Comparison of ENCODE assay signal across 31 cellular contexts in genomic region chr7:90938371-90938770, GRCh38.
"Had no signal": no experiment of that assay in that cellular context is flagged by ENCODE, and none has a peak within 500 bp of the region (broad histone marks: within the 10 kb centered on the region; RNA-seq: fewer than 3 reads in every experiment).

No MANE protein-coding gene starts in this region.

- H3K4me1 Mint-ChIP-seq: activated naive CD4-positive, alpha-beta T cell treated with anti-CD3 and anti-CD28 coated beads, Interleukin-2, amount 10 ng/mL, durations not matched to agents 7 days and 5 days; activated naive CD8-positive, alpha-beta T cell treated with anti-CD3 and anti-CD28 coated beads, Interleukin-2, amount 10 ng/mL, durations not matched to agents 7 days and 5 days; endodermal cell had no signal

- H3K4me3 ChIP-seq: esophagus muscularis mucosa, ovary, smooth muscle cell, suprapubic skin, tibial artery, upper lobe of right lung had no signal

- H3K4me1 ChIP-seq: esophagus muscularis mucosa, suprapubic skin, upper lobe of right lung had no signal

- H3K27ac Mint-ChIP-seq: activated naive CD4-positive, alpha-beta T cell treated with anti-CD3 and anti-CD28 coated beads, Interleukin-2, amount 10 ng/mL, durations not matched to agents 7 days and 5 days; activated naive CD8-positive, alpha-beta T cell treated with anti-CD3 and anti-CD28 coated beads, Interleukin-2, amount 10 ng/mL, durations not matched to agents 7 days and 5 days; activated T-helper 1 cell treated with anti-CD3 and anti-CD28 coated beads, Interleukin-12 subunit alpha, Interleukin-12 subunit beta, Interleukin-2, Interleukin-4 antibody, amounts not matched to agents 30 ng/mL and 10 ng/mL and 1 ng/mL, durations not matched to agents 14 hours and 24 hours and 36 hours; endodermal cell; memory B cell; naive thymus-derived CD4-positive, alpha-beta T cell; progenitor cell of endocrine pancreas; stimulated activated naive B cell treated with anti-CD40 and anti-IgM and Interleukin-4, amounts not matched to agents 10 μg/mL and 1 μg/mL and 100 μg/mL, for 72 hours; T-helper 1 cell treated with Interleukin-12 subunit alpha and Interleukin-12 subunit beta and Interleukin-4 antibody, amounts not matched to agents 30 μg/mL and 1 μg/mL, for 36 hours had no signal

- FAIRE-seq: kidney, TTC549 had no signal

- H3K9me3 ChIP-seq: ovary, suprapubic skin, tibial artery, upper lobe of right lung had no signal

- H3K27me3 ChIP-seq: esophagus muscularis mucosa, ovary, suprapubic skin, tibial artery, upper lobe of right lung had no signal

- H3K4me2 ChIP-seq: smooth muscle cell had no signal

- DNase-seq: activated CD4-positive, alpha-beta T cell treated with anti-CD3 and anti-CD28 coated beads for 4 hours; activated CD4-positive, alpha-beta T cell treated with anti-CD3 and anti-CD28 coated beads, Interleukin-2, amount 50 U/mL, for 4 hours; activated CD8-positive, alpha-beta memory T cell treated with anti-CD3 and anti-CD28 coated beads for 24 hours; activated effector memory CD4-positive, alpha-beta T cell treated with anti-CD3 and anti-CD28 coated beads, Interleukin-2, amount 50 U/mL, for 16 hours; activated naive CD4-positive, alpha-beta T cell treated with anti-CD3 and anti-CD28 coated beads, Interleukin-2, amount 10 ng/mL, durations not matched to agents 7 days and 5 days; activated naive CD8-positive, alpha-beta T cell treated with anti-CD3 and anti-CD28 coated beads, Interleukin-2, amount 10 ng/mL, durations not matched to agents 7 days and 5 days; activated T-cell treated with anti-CD3 and anti-CD28 coated beads, Interleukin-2, amount 50 U/mL, for 1 hour; central memory CD4-positive, alpha-beta T cell; endodermal cell; head of caudate nucleus; hippocampal formation; kidney; midbrain; naive thymus-derived CD4-positive, alpha-beta T cell; ovary; stimulated activated CD4-positive, alpha-beta T cell treated with anti-CD3 and anti-CD28 coated beads, Interleukin-1b, Interleukin-23, amount 100 ng/mL, for 48 hours; stimulated activated CD4-positive, alpha-beta T cell treated with anti-CD3 and anti-CD28 coated beads, Interleukin-4, amount 100 ng/mL, for 4 hours; stimulated activated CD8-positive, alpha-beta memory T cell treated with anti-CD3 and anti-CD28 coated beads, Interleukin-4, amount 100 ng/mL, for 48 hours; stimulated activated naive B cell treated with anti-CD40 and anti-IgM and Interleukin-4, amounts not matched to agents 10 μg/mL and 1 μg/mL and 100 μg/mL, for 72 hours; T-helper 9 cell; tibial artery; upper lobe of right lung had no signal

- H3K27ac ChIP-seq: esophagus muscularis mucosa, ovary, suprapubic skin, tibial artery, upper lobe of right lung, VCaP had no signal

- H3K36me3 Mint-ChIP-seq: activated naive CD4-positive, alpha-beta T cell treated with anti-CD3 and anti-CD28 coated beads, Interleukin-2, amount 10 ng/mL, durations not matched to agents 7 days and 5 days; activated naive CD8-positive, alpha-beta T cell treated with anti-CD3 and anti-CD28 coated beads, Interleukin-2, amount 10 ng/mL, durations not matched to agents 7 days and 5 days; naive thymus-derived CD4-positive, alpha-beta T cell had no signal

- H3K4me3 Mint-ChIP-seq: activated naive CD4-positive, alpha-beta T cell treated with anti-CD3 and anti-CD28 coated beads, Interleukin-2, amount 10 ng/mL, durations not matched to agents 7 days and 5 days; activated naive CD8-positive, alpha-beta T cell treated with anti-CD3 and anti-CD28 coated beads, Interleukin-2, amount 10 ng/mL, durations not matched to agents 7 days and 5 days; activated T-helper 1 cell treated with anti-CD3 and anti-CD28 coated beads, Interleukin-12 subunit alpha, Interleukin-12 subunit beta, Interleukin-2, Interleukin-4 antibody, amounts not matched to agents 30 ng/mL and 10 ng/mL and 1 ng/mL, durations not matched to agents 14 hours and 24 hours and 36 hours; endodermal cell; memory B cell; naive thymus-derived CD4-positive, alpha-beta T cell; stimulated activated naive B cell treated with anti-CD40 and anti-IgM and Interleukin-4, amounts not matched to agents 10 μg/mL and 1 μg/mL and 100 μg/mL, for 72 hours; T-helper 1 cell treated with Interleukin-12 subunit alpha and Interleukin-12 subunit beta and Interleukin-4 antibody, amounts not matched to agents 30 μg/mL and 1 μg/mL, for 36 hours had no signal

- H3K36me3 ChIP-seq: esophagus muscularis mucosa, ovary, suprapubic skin, tibial artery, upper lobe of right lung had no signal

- H3K9me3 Mint-ChIP-seq: activated naive CD4-positive, alpha-beta T cell treated with anti-CD3 and anti-CD28 coated beads, Interleukin-2, amount 10 ng/mL, durations not matched to agents 7 days and 5 days; activated naive CD8-positive, alpha-beta T cell treated with anti-CD3 and anti-CD28 coated beads, Interleukin-2, amount 10 ng/mL, durations not matched to agents 7 days and 5 days; activated T-helper 1 cell treated with anti-CD3 and anti-CD28 coated beads, Interleukin-12 subunit alpha, Interleukin-12 subunit beta, Interleukin-2, Interleukin-4 antibody, amounts not matched to agents 30 ng/mL and 10 ng/mL and 1 ng/mL, durations not matched to agents 14 hours and 24 hours and 36 hours; endodermal cell; memory B cell; naive thymus-derived CD4-positive, alpha-beta T cell; stimulated activated naive B cell treated with anti-CD40 and anti-IgM and Interleukin-4, amounts not matched to agents 10 μg/mL and 1 μg/mL and 100 μg/mL, for 72 hours; T-helper 1 cell treated with Interleukin-12 subunit alpha and Interleukin-12 subunit beta and Interleukin-4 antibody, amounts not matched to agents 30 μg/mL and 1 μg/mL, for 36 hours had no signal

- ATAC-seq: naive thymus-derived CD4-positive, alpha-beta T cell; stimulated activated naive B cell treated with anti-CD40 and anti-IgM and Interleukin-4, amounts not matched to agents 10 μg/mL and 1 μg/mL and 100 μg/mL, for 72 hours; upper lobe of right lung had no signal
